Comparison of ENCODE assay signal across 21 cellular contexts in genomic region chrX:24069877-24070276, GRCh38.
"Had no signal": no experiment of that assay in that cellular context is flagged by ENCODE, and none has a peak within 500 bp of the region (broad histone marks: within the 10 kb centered on the region; RNA-seq: fewer than 3 reads in every experiment).

No MANE protein-coding gene starts in this region.

- ATAC-seq: effector memory CD8-positive, alpha-beta T cell; foreskin keratinocyte; gastroesophageal sphincter; heart left ventricle; left colon; left lung; left ventricle myocardium superior; lower lobe of right lung; mucosa of descending colon had no signal

- FAIRE-seq: endothelial cell of umbilical vein, frontal cortex, kidney had no signal

- DNase-seq: colonic mucosa; cortex of kidney; effector CD8-positive, alpha-beta T cell; effector memory CD8-positive, alpha-beta T cell; foreskin keratinocyte; heart left ventricle; hypothalamus; immature natural killer cell; islet precursor cell; kidney; kidney glomerular epithelial cell; left colon; left lung; left ventricle myocardium superior; lower lobe of right lung; mesenchymal stem cell; mucosa of descending colon; naive B cell had no signal
